In the genomic region with DNA sequence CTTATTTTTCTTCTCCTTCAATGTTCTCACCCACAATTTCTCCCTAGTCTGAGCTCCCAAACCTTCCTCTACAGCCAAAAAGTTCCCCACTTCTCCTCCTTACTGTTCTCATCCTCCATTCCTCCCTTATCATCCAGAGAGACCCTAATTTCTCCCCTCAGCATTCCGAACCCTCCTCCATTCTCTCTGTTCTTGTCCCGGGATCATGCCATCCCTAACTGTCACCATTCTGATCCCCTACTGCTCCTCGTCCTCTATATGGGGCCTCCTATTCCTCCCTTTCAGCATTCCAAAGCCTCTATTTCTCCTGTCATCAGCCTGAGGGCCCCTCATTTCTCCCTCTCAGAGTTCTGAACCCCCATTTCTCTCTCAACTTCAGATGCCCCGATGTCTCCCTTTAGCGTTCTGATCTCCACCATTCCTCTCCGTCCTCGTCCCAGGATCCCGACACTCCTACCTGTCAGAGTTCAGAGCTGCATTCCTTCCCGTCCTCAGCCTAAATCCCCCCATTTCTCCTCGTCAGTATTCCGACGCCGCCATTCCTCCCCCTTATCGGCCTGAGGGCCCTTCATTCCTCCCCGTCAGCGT, we compare ENCODE assay signal across 8 cellular contexts. TPM values are rescaled to one million over a fixed set of nuclear protein-coding genes. Genes with fewer than 3 reads are reported as not detected.
DNase-seq lines count a peak whose midpoint lies in the region; ATAC-seq, FAIRE-seq and TF ChIP-seq lines count a peak whose summit lies in the region.

No MANE protein-coding gene starts in this region.

- DNase-seq in EH (ENCODE audit: low read depth) (peak; percentile 7), SJCRH30 (no peak), esophagus squamous epithelium (lab: John Stamatoyannopoulos, UW) (no peak), progenitor cell of endocrine pancreas (ENCODE audit: low spot score, unreplicated experiment) (no peak), frontal cortex (ENCODE audit: low spot score in 2 of 2) (no peak), HTR-8/SVneo (ENCODE audit: insufficient read length, low spot score) (no peak)

- peaks cover 18% of the 10 kb centered on the region for H3K4me1 Mint-ChIP-seq in progenitor cell of endocrine pancreas (ENCODE audit: low read depth)

- 1 to 2% methylated on average over 16 of the region's 16 CpGs for WGBS in esophagus squamous epithelium, 2 donors

- H3K9me3 ChIP-seq in SJCRH30 (replicated peaks) (no peaks in the 10 kb centered on the region), esophagus squamous epithelium (no peaks in the 10 kb centered on the region)

- peak overlapping the region; percentile 36 for H3K27ac ChIP-seq in SJCRH30
- H3K27ac ChIP-seq in esophagus squamous epithelium, result peak overlapping the region; percentile 94 to 99 (median 98)

- H3K36me3 Mint-ChIP-seq in progenitor cell of endocrine pancreas (ENCODE audit: insufficient read depth), result peaks cover 26% of the 10 kb centered on the region

- ATAC-seq in activated CD4-positive, CD25-positive, alpha-beta regulatory T cell treated with anti-CD3 and anti-CD28 coated beads, Interleukin-2, amount 50 U/mL, for 24 hours, result no peak
- ATAC-seq in HG02571 (IDR thresholded peaks at IDR 0.05; ENCODE audit: unreplicated experiment), result no peak

- no peak for TF ChIP-seq POLR2A in esophagus squamous epithelium (IDR thresholded peaks at IDR 0.05)

- H3K4me3 Mint-ChIP-seq in progenitor cell of endocrine pancreas (ENCODE audit: low read depth), result peak overlapping the region; percentile 96

- no peaks in the 10 kb centered on the region for H3K27me3 ChIP-seq in SJCRH30
- H3K27me3 ChIP-seq in esophagus squamous epithelium, result no peaks in the 10 kb centered on the region

- no peaks in the 10 kb centered on the region for H3K9me3 Mint-ChIP-seq in progenitor cell of endocrine pancreas (ENCODE audit: low read depth)

- FAIRE-seq in frontal cortex (lab: Jason Lieb, UNC) (no peak), HTR-8/SVneo (lab: Jason Lieb, UNC) (no peak)

- intact Hi-C loops in esophagus squamous epithelium (cut with DNase I), result no loop called here

- peak overlapping the region; percentile 98 for H3K27ac Mint-ChIP-seq in progenitor cell of endocrine pancreas

- TF ChIP-seq CTCF in esophagus squamous epithelium (IDR thresholded peaks at IDR 0.05) (no peak), progenitor cell of endocrine pancreas (IDR thresholded peaks at IDR 0.05; ENCODE audit: unreplicated experiment) (no peak)

- peaks cover 38% of the 10 kb centered on the region for H3K36me3 ChIP-seq in SJCRH30
- H3K36me3 ChIP-seq in esophagus squamous epithelium, result peaks cover 13 to 78% (median 29%) of the 10 kb centered on the region in 3 donors

- H3K4me3 ChIP-seq in SJCRH30 (peak overlapping the region; percentile 80), esophagus squamous epithelium (peak overlapping the region; percentile 60 to 99 (median 82))

- H3K4me1 ChIP-seq in SJCRH30 (peaks cover 4% of the 10 kb centered on the region; the same call in 1 of the 2 replicates), esophagus squamous epithelium (peaks cover 22 to 69% (median 27%) of the 10 kb centered on the region in 3 donors)

- H3K27me3 Mint-ChIP-seq in progenitor cell of endocrine pancreas, result no peaks in the 10 kb centered on the region

RNA-seq across cellular contexts. Expression of a gene that starts 0.5 kb away (rescaled TPM):
- total RNA-seq in SJCRH30 (2014; rRNA removed; shearing (Covaris generic)), result 34.1 and 42.0 TPM in 2 replicates
- total RNA-seq in esophagus squamous epithelium, result 10 to 100 TPM; 39.5 to 83.8 (median 61.0) TPM
- 89.6 and 96.0 TPM in 2 replicates for total RNA-seq in progenitor cell of endocrine pancreas
- total RNA-seq in frontal cortex, result 51.4 TPM

RNA-seq across cellular contexts. Expression of a gene that starts 6.7 kb away (rescaled TPM):
- 38.5 and 43.2 TPM in 2 replicates for total RNA-seq in SJCRH30 (2014; rRNA removed; shearing (Covaris generic))
- total RNA-seq in esophagus squamous epithelium (10 to 100 TPM; 42.0 to 58.9 (median 53.9) TPM), progenitor cell of endocrine pancreas (109 and 118 TPM in 2 replicates), frontal cortex (35.5 TPM)

RNA-seq across cellular contexts. Expression of a gene that starts 14.5 kb away (rescaled TPM):
- total RNA-seq in SJCRH30 (2014; rRNA removed; shearing (Covaris generic)), result 0.08 TPM in 1 of 2 replicates, not detected in the other
- total RNA-seq in esophagus squamous epithelium, result under 1 TPM in 1 of 4 donors, not detected in 3; 0.19 TPM
- total RNA-seq in progenitor cell of endocrine pancreas, result 1.5 and 1.7 TPM in 2 replicates
- 1.2 TPM for total RNA-seq in frontal cortex
